In the genomic region with DNA sequence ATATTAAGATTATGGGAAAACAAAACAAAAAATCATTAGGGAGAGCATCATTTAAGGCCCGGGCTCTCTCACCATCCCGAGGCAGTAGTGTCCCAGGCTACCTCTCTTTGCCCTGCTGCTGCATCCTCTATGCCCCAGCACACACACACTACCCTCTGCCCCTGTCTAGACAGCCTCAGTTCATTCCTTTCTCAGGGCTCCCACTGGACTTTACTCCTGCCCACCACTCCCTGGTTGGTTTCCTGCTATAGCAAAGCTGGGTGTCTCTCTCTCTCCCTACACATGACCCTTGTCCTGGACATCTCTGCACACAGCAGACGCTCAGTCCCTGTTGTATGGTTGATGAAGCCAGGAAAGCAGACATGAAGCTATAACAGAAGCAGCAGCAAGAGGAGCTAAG, we compare ENCODE assay signal across 8 cellular contexts.
"Had no signal": no experiment of that assay in that cellular context is flagged by ENCODE, and none has a peak within 500 bp of the region (broad histone marks: within the 10 kb centered on the region; RNA-seq: fewer than 3 reads in every experiment).

No MANE protein-coding gene starts in this region.

- H3K4me2 ChIP-seq: smooth muscle cell had no signal

- H3K27ac ChIP-seq: right atrium auricular region had no signal

- H3K36me3 ChIP-seq: right atrium auricular region had no signal

- H3K9me3 ChIP-seq: right atrium auricular region had no signal

- DNase-seq: activated effector memory CD4-positive, alpha-beta T cell treated with Interleukin-2 at 50 U/mL for 16 hours; activated T-cell treated with anti-CD3 and anti-CD28 coated beads, Interleukin-2, amount 50 U/mL, for 24 hours; amniotic stem cell; effector memory CD8-positive, alpha-beta T cell; hippocampal formation; T-helper 2 cell had no signal

- H3K27me3 ChIP-seq: right atrium auricular region had no signal

- H3K4me3 ChIP-seq: right atrium auricular region, smooth muscle cell had no signal

- ATAC-seq: effector memory CD8-positive, alpha-beta T cell had no signal
